8 cellular contexts compared by ENCODE assay signal in the genomic region with DNA sequence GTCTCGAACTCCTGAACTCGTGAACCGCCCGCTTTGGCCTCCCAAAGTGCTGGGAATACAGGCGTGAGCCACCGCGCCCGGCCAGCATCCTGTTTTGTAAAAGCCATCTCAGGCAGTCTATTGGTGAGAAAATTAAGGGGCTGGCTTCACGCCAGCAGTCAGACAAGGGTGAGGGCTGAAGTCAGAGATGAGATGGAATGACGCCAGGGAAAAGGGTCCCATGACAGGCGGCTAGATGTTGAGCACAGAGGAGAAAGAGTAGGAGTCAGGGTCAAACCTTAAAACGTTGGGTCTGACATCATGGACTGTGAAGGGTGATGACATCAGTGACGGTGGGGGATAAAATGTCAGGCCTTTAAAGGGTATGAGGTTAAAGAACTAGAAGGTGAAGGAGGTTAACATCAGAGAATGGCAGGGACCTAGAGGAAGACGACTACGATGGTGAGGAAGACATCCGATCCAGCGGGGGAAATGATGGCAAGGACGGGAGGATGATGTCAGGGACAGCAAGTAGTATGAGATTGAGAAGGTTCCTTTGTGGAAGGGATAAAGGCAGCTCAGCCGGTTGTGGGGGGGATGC. TPM values are rescaled to one million over a fixed set of nuclear protein-coding genes. Genes with fewer than 3 reads are reported as not detected.
DNase-seq lines count a peak whose midpoint lies in the region; ATAC-seq and TF ChIP-seq lines count a peak whose summit lies in the region.

No MANE protein-coding gene starts in this region.

- peaks cover 32% of the 10 kb centered on the region for H3K4me1 Mint-ChIP-seq in activated CD8-positive, alpha-beta memory T cell treated with anti-CD3 and anti-CD28 coated beads, Interleukin-2, amount 10 ng/mL, durations not matched to agents 7 days and 5 days

- DNase-seq in NCI-H1930 (lab: John Stamatoyannopoulos, UW) = peak; percentile 32 to 33
- no peak for DNase-seq in activated CD8-positive, alpha-beta memory T cell treated with anti-CD3 and anti-CD28 coated beads, Interleukin-2, amount 10 ng/mL, durations not matched to agents 7 days and 5 days
- no peak for DNase-seq in fibroblast of villous mesenchyme (ENCODE audit: low read depth)
- no peak for DNase-seq in osteoblast (ENCODE audit: insufficient read length, low spot score, missing footprints)
- DNase-seq in NCI-H510A treated with DMSO at 0.1 percent for 48 hours (lab: John Stamatoyannopoulos, UW) = no peak
- no peak for DNase-seq in amniotic stem cell (lab: John Stamatoyannopoulos, UW)
- DNase-seq in DMS114 treated with DMSO at 0.1 percent for 48 hours (lab: John Stamatoyannopoulos, UW; ENCODE audit: unreplicated experiment) = no peak

- H3K27ac Mint-ChIP-seq in activated CD8-positive, alpha-beta memory T cell treated with anti-CD3 and anti-CD28 coated beads, Interleukin-2, amount 10 ng/mL, durations not matched to agents 7 days and 5 days = peak overlapping the region; percentile 100

- peaks cover 34% of the 10 kb centered on the region for H3K36me3 ChIP-seq in osteoblast (ENCODE audit: insufficient read depth, low read length)

- no peaks in the 10 kb centered on the region for H3K27me3 Mint-ChIP-seq in activated CD8-positive, alpha-beta memory T cell treated with anti-CD3 and anti-CD28 coated beads, Interleukin-2, amount 10 ng/mL, durations not matched to agents 7 days and 5 days

- peak overlapping the region; percentile 81 for H2AFZ ChIP-seq in osteoblast (ENCODE audit: low read length)

- no peaks in the 10 kb centered on the region for H3K9me3 Mint-ChIP-seq in activated CD8-positive, alpha-beta memory T cell treated with anti-CD3 and anti-CD28 coated beads, Interleukin-2, amount 10 ng/mL, durations not matched to agents 7 days and 5 days (ENCODE audit: low read depth)

- H3K36me3 Mint-ChIP-seq in activated CD8-positive, alpha-beta memory T cell treated with anti-CD3 and anti-CD28 coated beads, Interleukin-2, amount 10 ng/mL, durations not matched to agents 7 days and 5 days = peaks cover 30% of the 10 kb centered on the region

- ATAC-seq in GM19395 (IDR thresholded peaks at IDR 0.05; ENCODE audit: unreplicated experiment) = peak; percentile 3
- ATAC-seq in activated CD8-positive, alpha-beta memory T cell treated with anti-CD3 and anti-CD28 coated beads, Interleukin-2, amount 10 ng/mL, durations not matched to agents 7 days and 5 days = peak; percentile 15

- H3K4me3 ChIP-seq in fibroblast of villous mesenchyme (ENCODE audit: low read depth, low read length) = peak overlapping the region; percentile 90
- peak overlapping the region; percentile 74 for H3K4me3 ChIP-seq in osteoblast (ENCODE audit: insufficient read depth, low read length)

- H4K20me1 ChIP-seq in osteoblast (ENCODE audit: insufficient read depth, low read length) = peaks cover 11% of the 10 kb centered on the region

- CTCF ChIA-PET in activated CD8-positive, alpha-beta memory T cell treated with anti-CD3 and anti-CD28 coated beads, Interleukin-2, amount 10 ng/mL, durations not matched to agents 7 days and 5 days (lab: Charles Lee) = interaction anchor here (1.2 to 2.0 kb wide), 5 partner anchors 34 to 384 kb away, joined by 3 to 11 read pairs (median 4); partner anchors contain the start of genes OTUD5 and TBC1D25

- no peaks in the 10 kb centered on the region for H3K27me3 ChIP-seq in osteoblast (ENCODE audit: insufficient read depth, low read length)

- no peaks in the 10 kb centered on the region for H3K9me3 ChIP-seq in osteoblast (ENCODE audit: low read depth, low read length)

- peaks cover 17% of the 10 kb centered on the region for H3K79me2 ChIP-seq in osteoblast (ENCODE audit: insufficient read depth, low read length)

- peaks cover 19% of the 10 kb centered on the region for H3K4me1 ChIP-seq in osteoblast (ENCODE audit: insufficient read depth, low read length)

- peak overlapping the region; percentile 94 for H3K27ac ChIP-seq in osteoblast (ENCODE audit: low read depth, low read length)

- H3K4me2 ChIP-seq in osteoblast (ENCODE audit: insufficient read depth, low read length) = peak overlapping the region; percentile 98

- peak overlapping the region; percentile 99 for H3K4me3 Mint-ChIP-seq in activated CD8-positive, alpha-beta memory T cell treated with anti-CD3 and anti-CD28 coated beads, Interleukin-2, amount 10 ng/mL, durations not matched to agents 7 days and 5 days

- TF ChIP-seq CTCF in fibroblast of villous mesenchyme (IDR thresholded peaks at IDR 0.05; ENCODE audit: insufficient read depth, low read depth, low read length) (no peak), osteoblast (IDR thresholded peaks at IDR 0.05; ENCODE audit: extremely low read depth, low read depth, low read length) (no peak)

RNA-seq across cellular contexts. Expression of gene RBM3, which starts 0.5 kb away (rescaled TPM):
- total RNA-seq in activated CD8-positive, alpha-beta memory T cell treated with anti-CD3 and anti-CD28 coated beads, Interleukin-2, amount 10 ng/mL, durations not matched to agents 7 days and 5 days = 100 to 1,000 TPM; 149 to 183 TPM
- total RNA-seq in fibroblast of villous mesenchyme = 121 and 348 TPM in 2 replicates
- 441 and 527 TPM in 2 replicates for total RNA-seq in osteoblast

RNA-seq across cellular contexts. Expression of gene WDR13, which starts 23.5 kb away (rescaled TPM):
- 10 to 100 TPM; 32.6 to 42.9 TPM for total RNA-seq in activated CD8-positive, alpha-beta memory T cell treated with anti-CD3 and anti-CD28 coated beads, Interleukin-2, amount 10 ng/mL, durations not matched to agents 7 days and 5 days
- 58.7 and 87.3 TPM in 2 replicates for total RNA-seq in fibroblast of villous mesenchyme
- 78.1 and 88.7 TPM in 2 replicates for total RNA-seq in osteoblast

RNA-seq across cellular contexts. Expression of gene TBC1D25, which starts 34.3 kb away (rescaled TPM):
- 10 to 100 TPM; 23.2 to 26.3 TPM for total RNA-seq in activated CD8-positive, alpha-beta memory T cell treated with anti-CD3 and anti-CD28 coated beads, Interleukin-2, amount 10 ng/mL, durations not matched to agents 7 days and 5 days
- total RNA-seq in fibroblast of villous mesenchyme (7.8 and 12.2 TPM in 2 replicates), osteoblast (8.8 and 10.1 TPM in 2 replicates)

RNA-seq across cellular contexts. Expression of gene EBP, which starts 52.2 kb away (rescaled TPM):
- total RNA-seq in activated CD8-positive, alpha-beta memory T cell treated with anti-CD3 and anti-CD28 coated beads, Interleukin-2, amount 10 ng/mL, durations not matched to agents 7 days and 5 days = 100 to 1,000 TPM; 359 to 395 TPM
- total RNA-seq in fibroblast of villous mesenchyme (126 and 200 TPM in 2 replicates), osteoblast (45.6 and 64.8 TPM in 2 replicates)

Comparison
In these comparisons a context has a peak if more than half of its experiments do, and no peak if none do; other contexts are left out.
1. DNase-seq: peak in NCI-H1930 (2 of 2); none in activated CD8-positive, alpha-beta memory T cell treated with anti-CD3 and anti-CD28 coated beads, Interleukin-2, amount 10 ng/mL, durations not matched to agents 7 days and 5 days (single experiment), fibroblast of villous mesenchyme (single experiment), osteoblast (single experiment), NCI-H510A treated with DMSO at 0.1 percent for 48 hours (single experiment), amniotic stem cell (single experiment) and DMS114 treated with DMSO at 0.1 percent for 48 hours (single experiment).